In genomic region chr1:149841149-149841548, GRCh38 we compare ENCODE assay signal across 14 cellular contexts. TPM values are rescaled to one million over a fixed set of nuclear protein-coding genes. Genes with fewer than 3 reads are reported as not detected.
DNase-seq lines count a peak whose midpoint lies in the region; ATAC-seq, FAIRE-seq and TF ChIP-seq lines count a peak whose summit lies in the region.
"Not testable (repeated sequence)": the region's sequence is repeated elsewhere in the genome, so short reads cannot be mapped to it uniquely, and the experiment has no call there.
"Had no signal": no experiment of that assay in that cellular context is flagged by ENCODE, and none has a peak within 500 bp of the region (broad histone marks: within the 10 kb centered on the region; RNA-seq: fewer than 3 reads in every experiment).

No MANE protein-coding gene starts in this region.

- BruUV-seq in HepG2 (replicated peaks; lab: Mats Ljungman, UMichigan), result not testable (repeated sequence)

- CTCF ChIA-PET in HepG2 (lab: Yijun Ruan, JAX; ENCODE audit: low intra/inter-chr PET ratio, low total read pairs), result not testable (repeated sequence)

- H3K79me2 ChIP-seq in HepG2 (ENCODE audit: insufficient read depth, low read length), result peaks cover 29% of the 10 kb centered on the region

- in situ Hi-C loops in HepG2 (cut with HindIII; ENCODE audit: extremely low pct_ligation_motif_present, low pct_unique_long_range_greater_than_20kb), result not testable (repeated sequence)

- ATAC-seq in GM19351 (IDR thresholded peaks at IDR 0.05; ENCODE audit: unreplicated experiment) (peak; percentile 17), HG02588 (IDR thresholded peaks at IDR 0.05; ENCODE audit: unreplicated experiment) (peak; percentile 28), HG03135 (IDR thresholded peaks at IDR 0.05; ENCODE audit: unreplicated experiment) (peak; percentile 28), SK-N-SH treated with all-trans-retinoic acid at 6 μM for 48 hours (peak; percentile 32), body of pancreas (peak; percentile 66), HepG2 (peak; percentile 26)
- peak; percentile 17 for ATAC-seq in stimulated activated naive CD8-positive, alpha-beta T cell treated with anti-CD3 and anti-CD28 coated beads, Interleukin-15, Interleukin-2, amounts not matched to agents 100 U/mL and 50 U/mL, for 24 hours

- not testable (repeated sequence) for H3K4me2 ChIP-seq in HepG2 (ENCODE audit: low read depth, low read length)

- not testable (repeated sequence) for H3K36me3 ChIP-seq in body of pancreas (replicated peaks in 1 of 2; ENCODE audit: insufficient read depth in 1 of 2, low read depth in 2 of 2); HepG2 (replicated peaks in 1 of 2; ENCODE audit: control insufficient read depth in 1 of 2, insufficient read depth in 2 of 2, low read length in 2 of 2)

- TF ChIP-seq CTCF in body of pancreas (IDR thresholded peaks at IDR 0.05); HepG2 (CRISPR knock-in tag; IDR thresholded peaks at IDR 0.05): not testable (repeated sequence)

- H3K4me3 ChIP-seq in body of pancreas; HepG2 (replicated peaks in 1 of 3; ENCODE audit: insufficient read depth in 1 of 3, low read depth in 2 of 3, low read length in 3 of 3): not testable (repeated sequence)

- intact Hi-C loops in body of pancreas (cut with DNase I); HepG2 (cut with micrococcal nuclease; ENCODE audit: unreplicated experiment): not testable (repeated sequence)

- not testable (repeated sequence) for H2AFZ ChIP-seq in HepG2 (ENCODE audit: low read length)

- TF ChIP-seq POLR2A in body of pancreas (IDR thresholded peaks at IDR 0.05); HepG2 (IDR thresholded peaks at IDR 0.05; ENCODE audit: insufficient read depth in 1 of 2, low read depth in 2 of 2, low read length in 2 of 2): not testable (repeated sequence)

- POLR2A ChIA-PET in HepG2 (lab: Yijun Ruan, JAX), result not testable (repeated sequence)

- H3K9ac ChIP-seq in HepG2 (ENCODE audit: insufficient read depth, low read depth, low read length), result not testable (repeated sequence)

- peaks cover 18% of the 10 kb centered on the region for H3K4me1 ChIP-seq in body of pancreas
- peaks cover 18% of the 10 kb centered on the region for H3K4me1 ChIP-seq in HepG2 (ENCODE audit: insufficient read depth, low read length)

- TF ChIP-seq RAD21 in HepG2 (CRISPR knock-in tag; IDR thresholded peaks at IDR 0.05), result not testable (repeated sequence)

- FAIRE-seq in G401.6 (lab: Jason Lieb, UNC) (peak; percentile 90), HepG2 (lab: Jason Lieb, UNC) (peak; percentile 90)

- H3K27me3 ChIP-seq in body of pancreas; HepG2 (ENCODE audit: control insufficient read depth in 1 of 2, insufficient read depth in 2 of 2, low read length in 2 of 2): not testable (repeated sequence)

- no CpG with 5 or more reads among the region's 26 CpGs for WGBS in body of pancreas, 2 donors
- WGBS in HepG2 (ENCODE audit: low lambda C conversion rate), result no CpG with 5 or more reads among the region's 26 CpGs

- H4K20me1 ChIP-seq in HepG2 (ENCODE audit: insufficient read depth, low read length), result not testable (repeated sequence)

- not testable (repeated sequence) for H3K9me3 ChIP-seq in body of pancreas; HepG2 (ENCODE audit: low read length)

- DNase-seq in body of pancreas; HepG2 (ENCODE audit: low spot score); stimulated activated naive CD8-positive, alpha-beta T cell treated with anti-CD3 and anti-CD28 coated beads, Interleukin-15, Interleukin-2, amounts not matched to agents 100 U/mL and 50 U/mL, for 24 hours: not testable (repeated sequence)

- not testable (repeated sequence) for TF ChIP-seq EP300 in HepG2 (IDR thresholded peaks at IDR 0.05; ENCODE audit: low read depth in 2 of 2, low read length in 2 of 2); HepG2 (CRISPR knock-in tag; IDR thresholded peaks at IDR 0.05; ENCODE audit: borderline replicate concordance)

- not testable (repeated sequence) for H3K27ac ChIP-seq in body of pancreas; HepG2 (ENCODE audit: extremely low read length, insufficient read depth, low read length)

RNA-seq across cellular contexts. Expression of gene BOLA1, which starts 58.2 kb away (rescaled TPM):
- total RNA-seq in body of pancreas (10 to 100 TPM in 1 of 2 donors, 1 to 10 TPM in 1; 9.6 to 35.5 TPM), HepG2 (2016; rRNA removed; fragmentation: Illumina TruSeq; extraction: Trizol) (3.1 and 4.2 TPM in 2 replicates)
- total RNA-seq in HepG2 (2016; cell fraction: cytosol; rRNA removed; fragmentation: Illumina TruSeq; extraction: Trizol; ENCODE audit: low read depth), result 2.1 and 2.4 TPM in 2 replicates
- 3.6 and 3.9 TPM in 2 replicates for total RNA-seq in HepG2 (2016; cell fraction: insoluble cytoplasmic fraction; rRNA removed; fragmentation: Illumina TruSeq; extraction: Trizol)
- total RNA-seq in HepG2 (2016; cell fraction: membrane; rRNA removed; fragmentation: Illumina TruSeq; extraction: Trizol), result 2.0 and 2.7 TPM in 2 replicates
- 3.2 and 3.5 TPM in 2 replicates for total RNA-seq in HepG2 (2016; cell fraction: nucleus; rRNA removed; fragmentation: Illumina TruSeq; extraction: Trizol)
- 2.9 and 3.2 TPM in 2 replicates for polyA plus RNA-seq in HepG2 (2011; rRNA removed)
- polyA plus RNA-seq in HepG2 (2011; cell fraction: cytosol; rRNA removed), result 2.9 and 4.8 TPM in 2 replicates
- 8.1 and 8.9 TPM in 2 replicates for polyA plus RNA-seq in HepG2 (2011; cell fraction: nucleus; rRNA removed)
- polyA plus RNA-seq in HepG2 (2012), result 2.5 and 2.8 TPM in 2 replicates
- polyA plus RNA-seq in HepG2 (2016; cell fraction: cytosol; fragmentation: Illumina TruSeq; extraction: Trizol; ENCODE audit: low read depth), result 2.0 and 2.6 TPM in 2 replicates
- polyA plus RNA-seq in HepG2 (2016; cell fraction: insoluble cytoplasmic fraction; fragmentation: Illumina TruSeq; extraction: Trizol; ENCODE audit: low read depth), result 3.3 and 5.4 TPM in 2 replicates
- polyA plus RNA-seq in HepG2 (2016; cell fraction: membrane; fragmentation: Illumina TruSeq; extraction: Trizol; ENCODE audit: low read depth), result 2.5 and 2.8 TPM in 2 replicates
- 4.8 TPM in 2 replicates for polyA plus RNA-seq in HepG2 (2016; cell fraction: nucleus; fragmentation: Illumina TruSeq; extraction: Trizol; ENCODE audit: insufficient read depth, low read depth)
- 1.4 and 3.8 TPM in 2 replicates for polyA minus RNA-seq in HepG2 (2011; rRNA and poly(A)+ RNA removed; ENCODE audit: low replicate concordance)
- 0.79 TPM in 1 of 2 replicates, not detected in the other for polyA minus RNA-seq in HepG2 (2011; cell fraction: cytosol; rRNA and poly(A)+ RNA removed)
- polyA minus RNA-seq in HepG2 (2011; cell fraction: nucleus; rRNA and poly(A)+ RNA removed), result 1.4 and 1.9 TPM in 2 replicates

RNA-seq across cellular contexts. Expression of gene FCGR1A, which starts 58.7 kb away (rescaled TPM):
- total RNA-seq in body of pancreas (1 to 10 TPM in 1 of 2 donors, not detected in 1; 3.1 TPM), HepG2 (2016; rRNA removed; fragmentation: Illumina TruSeq; extraction: Trizol) (not detected in 2 replicates)
- total RNA-seq in HepG2 (2016; cell fraction: cytosol; rRNA removed; fragmentation: Illumina TruSeq; extraction: Trizol; ENCODE audit: low read depth), result not detected in 2 replicates
- total RNA-seq in HepG2 (2016; cell fraction: insoluble cytoplasmic fraction; rRNA removed; fragmentation: Illumina TruSeq; extraction: Trizol), result not detected in 2 replicates
- total RNA-seq in HepG2 (2016; cell fraction: membrane; rRNA removed; fragmentation: Illumina TruSeq; extraction: Trizol), result not detected in 2 replicates
- not detected in 2 replicates for total RNA-seq in HepG2 (2016; cell fraction: nucleus; rRNA removed; fragmentation: Illumina TruSeq; extraction: Trizol)
- not detected in 2 replicates for polyA plus RNA-seq in HepG2 (2011; rRNA removed)
- polyA plus RNA-seq in HepG2 (2011; cell fraction: cytosol; rRNA removed), result not detected in 2 replicates
- polyA plus RNA-seq in HepG2 (2011; cell fraction: nucleus; rRNA removed), result not detected in 2 replicates
- polyA plus RNA-seq in HepG2 (2012), result not detected in 2 replicates
- not detected in 2 replicates for polyA plus RNA-seq in HepG2 (2016; cell fraction: cytosol; fragmentation: Illumina TruSeq; extraction: Trizol; ENCODE audit: low read depth)
- polyA plus RNA-seq in HepG2 (2016; cell fraction: insoluble cytoplasmic fraction; fragmentation: Illumina TruSeq; extraction: Trizol; ENCODE audit: low read depth), result not detected in 2 replicates
- not detected in 2 replicates for polyA plus RNA-seq in HepG2 (2016; cell fraction: membrane; fragmentation: Illumina TruSeq; extraction: Trizol; ENCODE audit: low read depth)
- polyA plus RNA-seq in HepG2 (2016; cell fraction: nucleus; fragmentation: Illumina TruSeq; extraction: Trizol; ENCODE audit: insufficient read depth, low read depth), result not detected in 2 replicates
- polyA minus RNA-seq in HepG2 (2011; rRNA and poly(A)+ RNA removed; ENCODE audit: low replicate concordance), result 0.06 TPM in 1 of 2 replicates, not detected in the other
- polyA minus RNA-seq in HepG2 (2011; cell fraction: cytosol; rRNA and poly(A)+ RNA removed), result not detected in 2 replicates
- polyA minus RNA-seq in HepG2 (2011; cell fraction: nucleus; rRNA and poly(A)+ RNA removed), result not detected in 2 replicates
- total RNA-seq: activated CD4-positive, alpha-beta T cell treated with anti-CD3 and anti-CD28 coated beads, Interleukin-2, amount 10 ng/mL, durations not matched to agents 7 days and 5 days; epithelial cell of proximal tubule; glomerular endothelial cell; HT1080; neural crest cell had no signal
- polyA plus RNA-seq: AG04450 had no signal
